ENCODE assay signal across 20 cellular contexts in genomic region chr2:29326926-29327325, GRCh38.
"Had no signal": no experiment of that assay in that cellular context is flagged by ENCODE, and none has a peak within 500 bp of the region (broad histone marks: within the 10 kb centered on the region; RNA-seq: fewer than 3 reads in every experiment).

No MANE protein-coding gene starts in this region.

- H3K36me3 ChIP-seq: heart left ventricle, right lobe of liver, transverse colon, WERI-Rb-1 had no signal

- H3K4me3 ChIP-seq: heart left ventricle, right lobe of liver, transverse colon had no signal

- H3K27ac ChIP-seq: epithelial cell of prostate, heart left ventricle, right lobe of liver, transverse colon, WERI-Rb-1 had no signal

- H3K27me3 ChIP-seq: right lobe of liver, transverse colon had no signal

- ATAC-seq: activated CD8-positive, alpha-beta memory T cell treated with anti-CD3 and anti-CD28 coated beads, Interleukin-2, amount 10 ng/mL, durations not matched to agents 7 days and 5 days; activated CD8-positive, alpha-beta T cell treated with anti-CD3 and anti-CD28 coated beads for 36 hours; activated naive CD8-positive, alpha-beta T cell treated with anti-CD3 and anti-CD28 coated beads, Interleukin-2, amount 50 U/mL, for 24 hours; heart left ventricle; left cardiac atrium; right lobe of liver; stimulated activated effector memory CD8-positive, alpha-beta T cell treated with anti-CD3 and anti-CD28 coated beads, Interleukin-12 subunit alpha, Interleukin-12 subunit beta, amount 100 ng/mL, for 72 hours; stimulated activated naive CD8-positive, alpha-beta T cell treated with anti-CD3 and anti-CD28 coated beads, Interleukin-15, amount 100 ng/mL, for 72 hours had no signal

- DNase-seq: activated CD4-positive, alpha-beta T cell treated with anti-CD3 and anti-CD28 coated beads, Interleukin-2, amount 10 ng/mL, durations not matched to agents 7 days and 5 days; activated CD4-positive, CD25-positive, alpha-beta regulatory T cell treated with anti-CD3 and anti-CD28 coated beads, Interleukin-2, amount 50 U/mL, for 72 hours; activated CD8-positive, alpha-beta memory T cell treated with anti-CD3 and anti-CD28 coated beads, Interleukin-2, amount 10 ng/mL, durations not matched to agents 7 days and 5 days; activated CD8-positive, alpha-beta T cell treated with anti-CD3 and anti-CD28 coated beads for 36 hours; activated effector memory CD4-positive, alpha-beta T cell treated with anti-CD3 and anti-CD28 coated beads, Interleukin-2, amount 50 U/mL, for 16 hours; activated naive CD4-positive, alpha-beta T cell treated with anti-CD3 and anti-CD28 coated beads, Interleukin-2, amount 50 U/mL, for 16 hours; activated naive CD8-positive, alpha-beta T cell treated with anti-CD3 and anti-CD28 coated beads, Interleukin-2, amount 50 U/mL, for 24 hours; activated T-cell treated with anti-CD3 and anti-CD28 coated beads for 4 hours; central memory CD4-positive, alpha-beta T cell; heart left ventricle; left cardiac atrium; nephron progenitor cell; right lobe of liver; small intestine; stimulated activated CD4-positive, alpha-beta T cell treated with anti-CD3 and anti-CD28 coated beads, Interleukin-2, amount 100 ng/mL, for 24 hours; stimulated activated naive CD8-positive, alpha-beta T cell treated with anti-CD3 and anti-CD28 coated beads, Interleukin-15, amount 100 ng/mL, for 72 hours; transverse colon; WERI-Rb-1 had no signal
